ENCODE assay signal across 1 cellular context in genomic region chr17:12591336-12591735, GRCh38.
TF ChIP-seq lines count a peak whose summit lies in the region.

No MANE protein-coding gene starts in this region.

TF ChIP-seq in WTC11, 78 proteins besides CTCF, POLR2A, EP300 and RAD21 (continued from another document):
- TF ChIP-seq ARID4B (CRISPR knock-in tag; IDR thresholded peaks at IDR 0.05; ENCODE audit: borderline replicate concordance), result no peak
- TF ChIP-seq ATF3 (CRISPR knock-in tag; conservative IDR thresholded peaks at IDR 0.05), result no peak
- TF ChIP-seq SMAD3 (CRISPR knock-in tag; IDR thresholded peaks at IDR 0.05; ENCODE audit: borderline replicate concordance), result no peak
- no peak for TF ChIP-seq ZBTB43 (CRISPR knock-in tag; IDR thresholded peaks at IDR 0.05)
